23 cellular contexts compared by ENCODE assay signal in genomic region chr2:30105556-30105955, GRCh38.
"Had no signal": no experiment of that assay in that cellular context is flagged by ENCODE, and none has a peak within 500 bp of the region (broad histone marks: within the 10 kb centered on the region; RNA-seq: fewer than 3 reads in every experiment).

No MANE protein-coding gene starts in this region.

- DNase-seq: activated B cell treated with CpG ODN at 0.5 μM for 24 hours; activated CD8-positive, alpha-beta T cell treated with anti-CD3 and anti-CD28 coated beads, Interleukin-2, amount 10 ng/mL, durations not matched to agents 7 days and 5 days; activated effector memory CD4-positive, alpha-beta T cell treated with Interleukin-2 at 50 U/mL for 16 hours; activated naive CD4-positive, alpha-beta T cell treated with Interleukin-2 at 50 U/mL for 16 hours; anterior cingulate cortex; body of pancreas; cerebellar nuclear complex; colonic mucosa; dorsolateral prefrontal cortex; effector memory CD8-positive, alpha-beta T cell; erythroblast; gastrocnemius medialis; hippocampal formation; immature natural killer cell; kidney; natural killer cell; occipital lobe; right cardiac atrium; spleen; stimulated activated naive CD8-positive, alpha-beta T cell treated with anti-CD3 and anti-CD28 coated beads, Interleukin-15, Interleukin-2, amounts not matched to agents 100 U/mL and 50 U/mL, for 24 hours; T-helper 2 cell; testis; transverse colon had no signal
